ENCODE assay signal across 9 cellular contexts in genomic region chr15:39140060-39140604, GRCh38.
DNase-seq lines count a peak whose midpoint lies in the region; ATAC-seq, FAIRE-seq and TF ChIP-seq lines count a peak whose summit lies in the region.
"Had no signal": no experiment of that assay in that cellular context is flagged by ENCODE, and none has a peak within 500 bp of the region (broad histone marks: within the 10 kb centered on the region; RNA-seq: fewer than 3 reads in every experiment).

No MANE protein-coding gene starts in this region.

- H3K9me3 ChIP-seq in breast epithelium (no peaks in the 10 kb centered on the region), Panc1 (ENCODE audit: control insufficient read depth, insufficient read depth, low read depth, low read length) (no peaks in the 10 kb centered on the region)

- intact Hi-C loops in MCF 10A (cut with micrococcal nuclease) (no loop called here), breast epithelium (cut with DNase I; ENCODE audit: low total_unique reads) (no loop called here), Panc1 (cut with micrococcal nuclease; ENCODE audit: unreplicated experiment) (no loop called here)

- POLR2A ChIA-PET in MCF 10A (lab: Yijun Ruan, JAX) (no interaction called here), Panc1 (lab: Charles Lee) (no interaction called here), RWPE1 (lab: Yijun Ruan, JAX; ENCODE audit: low non-redundant PET) (no interaction called here)

- no peaks in the 10 kb centered on the region for H3K36me3 ChIP-seq in breast epithelium
- no peaks in the 10 kb centered on the region for H3K36me3 ChIP-seq in Panc1 (ENCODE audit: control insufficient read depth, insufficient read depth, low read length)

- DNase-seq in MCF 10A (ENCODE audit: unreplicated experiment) (peak; percentile 52), breast epithelium (ENCODE audit: low spot score in 2 of 2) (no peak), Panc1 (ENCODE audit: low read depth, low spot score) (no peak), fibroblast of the aortic adventitia (ENCODE audit: low read depth) (peak; percentile 92), urothelium cell line (ENCODE audit: low spot score) (peak; percentile 56), HuH-7 (ENCODE audit: low spot score) (no peak), RWPE1 (ENCODE audit: low spot score) (no peak)
- DNase-seq: CD4-positive, CD25-positive, alpha-beta regulatory T cell had no signal

- TF ChIP-seq CTCF in MCF 10A (IDR thresholded peaks at IDR 0.05; ENCODE audit: unreplicated experiment) = no peak
- TF ChIP-seq CTCF in breast epithelium (IDR thresholded peaks at IDR 0.05) = no peak
- TF ChIP-seq CTCF in Panc1 (IDR thresholded peaks at IDR 0.05) = no peak
- no peak for TF ChIP-seq CTCF in fibroblast of the aortic adventitia (IDR thresholded peaks at IDR 0.05; ENCODE audit: insufficient read depth, low read length)
- no peak for TF ChIP-seq CTCF in RWPE1 (conservative IDR thresholded peaks at IDR 0.05; ENCODE audit: low read depth)

- no peak for FAIRE-seq in urothelium cell line (lab: Jason Lieb, UNC)

- CTCF ChIA-PET in MCF 10A (lab: Yijun Ruan, JAX) (interaction anchor here (0.7 kb wide), 1 partner anchor 32 kb away, joined by 3 read pairs; no protein-coding TSS in a partner anchor), Panc1 (lab: Charles Lee) (no interaction called here), RWPE1 (lab: Yijun Ruan, JAX) (no interaction called here)

- no peaks in the 10 kb centered on the region for H3K9me3 Mint-ChIP-seq in MCF 10A (ENCODE audit: unreplicated experiment)

- no peaks in the 10 kb centered on the region for H3K27me3 Mint-ChIP-seq in MCF 10A (ENCODE audit: insufficient read depth, unreplicated experiment)

- peaks cover 8% of the 10 kb centered on the region for H3K4me1 Mint-ChIP-seq in MCF 10A (ENCODE audit: insufficient read depth, unreplicated experiment)
- H3K4me1 Mint-ChIP-seq: CD4-positive, CD25-positive, alpha-beta regulatory T cell had no signal

- H3K27ac ChIP-seq in breast epithelium = no peak overlapping the region
- H3K27ac ChIP-seq in Panc1 (ENCODE audit: low read length) = peak overlapping the region; percentile 41; the same call in 1 of the 2 replicates
- H3K27ac ChIP-seq in RWPE1 = no peak overlapping the region

- peak; percentile 95 for ATAC-seq in Panc1
- no peak for ATAC-seq in HG03045 (IDR thresholded peaks at IDR 0.05; ENCODE audit: unreplicated experiment)

- no peak overlapping the region for H3K27ac Mint-ChIP-seq in MCF 10A (ENCODE audit: low read depth, unreplicated experiment)
- H3K27ac Mint-ChIP-seq: CD4-positive, CD25-positive, alpha-beta regulatory T cell had no signal

- in situ Hi-C loops in Panc1 (cut with HindIII; ENCODE audit: low pct_unique_long_range_greater_than_20kb, low sequenced_read_pairs) = no loop called here

- H3K36me3 Mint-ChIP-seq in MCF 10A (ENCODE audit: insufficient read depth, unreplicated experiment) = no peaks in the 10 kb centered on the region
- H3K36me3 Mint-ChIP-seq: CD4-positive, CD25-positive, alpha-beta regulatory T cell had no signal

- H3K27me3 ChIP-seq in breast epithelium = no peaks in the 10 kb centered on the region
- H3K27me3 ChIP-seq in Panc1 (ENCODE audit: control insufficient read depth, insufficient read depth, low read length) = no peaks in the 10 kb centered on the region

- H3K4me3 ChIP-seq in breast epithelium (no peak overlapping the region), Panc1 (ENCODE audit: low read depth in 2 of 2, low read length in 2 of 2) (no peak overlapping the region), fibroblast of the aortic adventitia (ENCODE audit: low read depth, low read length) (no peak overlapping the region)

- H3K4me3 Mint-ChIP-seq in MCF 10A (ENCODE audit: unreplicated experiment) = no peak overlapping the region
- H3K4me3 Mint-ChIP-seq: CD4-positive, CD25-positive, alpha-beta regulatory T cell had no signal

- no peak for TF ChIP-seq POLR2A in breast epithelium (IDR thresholded peaks at IDR 0.05)

- no peaks in the 10 kb centered on the region for H3K4me1 ChIP-seq in breast epithelium
- peaks cover 7% of the 10 kb centered on the region; the same call in 1 of the 2 replicates for H3K4me1 ChIP-seq in Panc1 (ENCODE audit: control insufficient read depth, insufficient read depth, low read length)

- BruUV-seq in MCF 10A (replicated peaks; lab: Mats Ljungman, UMichigan) = no TSS peak
- no TSS peak for BruUV-seq in Panc1 (replicated peaks; lab: Mats Ljungman, UMichigan)

Comparison
In these comparisons a context has a peak if more than half of its experiments do, and no peak if none do; other contexts are left out.
1. DNase-seq: peak in MCF 10A (single experiment), fibroblast of the aortic adventitia (single experiment) and urothelium cell line (single experiment); none in breast epithelium (0 of 2), Panc1 (single experiment), HuH-7 (single experiment) and RWPE1 (single experiment).